1 cellular context compared by ENCODE assay signal in genomic region chr6:48883116-48883515, GRCh38.
TF ChIP-seq lines count a peak whose summit lies in the region.

No MANE protein-coding gene starts in this region.

TF ChIP-seq in SK-N-SH treated with all-trans-retinoic acid at 6 μM for 48 hours, 23 proteins besides CTCF, POLR2A, EP300 and RAD21 (continued from another document):
- TF ChIP-seq ESRRG (CRISPR knock-in tag; IDR thresholded peaks at IDR 0.05) = no peak
- TF ChIP-seq CSDC2 (CRISPR knock-in tag; IDR thresholded peaks at IDR 0.05) = no peak
- no peak for TF ChIP-seq ZNF70 (CRISPR knock-in tag; IDR thresholded peaks at IDR 0.05)
- no peak for TF ChIP-seq ZFP30 (CRISPR knock-in tag; IDR thresholded peaks at IDR 0.05)
- TF ChIP-seq PATZ1 (CRISPR knock-in tag; IDR thresholded peaks at IDR 0.05; ENCODE audit: borderline replicate concordance) = no peak
